In genomic region chr18:62354171-62354570, GRCh38 we compare ENCODE assay signal across 26 cellular contexts.
"Had no signal": no experiment of that assay in that cellular context is flagged by ENCODE, and none has a peak within 500 bp of the region (broad histone marks: within the 10 kb centered on the region; RNA-seq: fewer than 3 reads in every experiment).

No MANE protein-coding gene starts in this region.

- H3K27ac ChIP-seq: foreskin keratinocyte, left ventricle myocardium inferior, sigmoid colon, thoracic aorta had no signal

- H3K9me3 Mint-ChIP-seq: activated B cell treated with CpG ODN at 0.5 μM for 24 hours; activated naive CD8-positive, alpha-beta T cell treated with anti-CD3 and anti-CD28 coated beads for 36 hours; activated T-cell treated with anti-CD3 and anti-CD28 coated beads, Interleukin-2, amount 50 U/mL, for 4 hours; immature natural killer cell; natural killer cell treated with Interleukin-12 subunit alpha and Interleukin-12 subunit beta and Interleukin-15 and Interleukin-18, amount 100 ng/mL, for 72 hours; stimulated activated naive B cell treated with anti-CD40 and anti-IgM and Interleukin-4, amounts not matched to agents 10 μg/mL and 1 μg/mL and 100 μg/mL, for 72 hours; type B pancreatic cell had no signal

- H3K27ac Mint-ChIP-seq: activated B cell treated with CpG ODN at 0.5 μM for 24 hours; activated CD4-positive, alpha-beta T cell treated with anti-CD3 and anti-CD28 coated beads for 36 hours; activated naive CD8-positive, alpha-beta T cell treated with anti-CD3 and anti-CD28 coated beads for 36 hours; immature natural killer cell; natural killer cell treated with Interleukin-12 subunit alpha and Interleukin-12 subunit beta and Interleukin-15 and Interleukin-18, amount 100 ng/mL, for 72 hours; stimulated activated naive B cell treated with anti-CD40 and anti-IgM and Interleukin-4, amounts not matched to agents 10 μg/mL and 1 μg/mL and 100 μg/mL, for 72 hours; type B pancreatic cell had no signal

- H3K4me3 ChIP-seq: left ventricle myocardium inferior, sigmoid colon, smooth muscle cell, thoracic aorta had no signal

- H3K27me3 Mint-ChIP-seq: activated CD4-positive, alpha-beta T cell treated with anti-CD3 and anti-CD28 coated beads for 36 hours; activated naive CD8-positive, alpha-beta T cell treated with anti-CD3 and anti-CD28 coated beads for 36 hours; natural killer cell treated with Interleukin-12 subunit alpha and Interleukin-12 subunit beta and Interleukin-15 and Interleukin-18, amount 100 ng/mL, for 72 hours; stimulated activated naive B cell treated with anti-CD40 and anti-IgM and Interleukin-4, amounts not matched to agents 10 μg/mL and 1 μg/mL and 100 μg/mL, for 72 hours; type B pancreatic cell had no signal

- DNase-seq: activated B cell treated with CpG ODN at 0.5 μM for 24 hours; activated CD4-positive, alpha-beta T cell treated with anti-CD3 and anti-CD28 coated beads for 36 hours; activated CD4-positive, alpha-beta T cell treated with anti-CD3 and anti-CD28 coated beads, Interleukin-2, amount 50 U/mL, for 4 hours; activated CD8-positive, alpha-beta memory T cell treated with anti-CD3 and anti-CD28 coated beads for 24 hours; activated CD8-positive, alpha-beta memory T cell treated with anti-CD3 and anti-CD28 coated beads, Interleukin-2, amount 50 U/mL, for 4 hours; activated naive CD4-positive, alpha-beta T cell treated with Interleukin-2 at 50 U/mL for 16 hours; activated naive CD8-positive, alpha-beta T cell treated with anti-CD3 and anti-CD28 coated beads for 36 hours; activated T-cell treated with anti-CD3 and anti-CD28 coated beads, Interleukin-2, amount 50 U/mL, for 4 hours; central memory CD4-positive, alpha-beta T cell; dermis blood vessel endothelial cell; effector CD8-positive, alpha-beta T cell; foreskin keratinocyte; immature natural killer cell; kidney glomerular epithelial cell; left ventricle myocardium inferior; mammary epithelial cell; midbrain; occipital lobe; sigmoid colon; stimulated activated CD4-positive, alpha-beta T cell treated with anti-CD3 and anti-CD28 coated beads, Interleukin-15, amount 100 ng/mL, for 24 hours; stimulated activated naive B cell treated with anti-CD40 and anti-IgM and Interleukin-4, amounts not matched to agents 10 μg/mL and 1 μg/mL and 100 μg/mL, for 72 hours; T-helper 1 cell had no signal

- H3K36me3 ChIP-seq: left ventricle myocardium inferior, sigmoid colon, thoracic aorta had no signal

- H3K9me3 ChIP-seq: left ventricle myocardium inferior, sigmoid colon, thoracic aorta had no signal

- H3K4me1 ChIP-seq: foreskin keratinocyte, left ventricle myocardium inferior, sigmoid colon had no signal

- H3K4me1 Mint-ChIP-seq: activated B cell treated with CpG ODN at 0.5 μM for 24 hours, immature natural killer cell had no signal

- H3K36me3 Mint-ChIP-seq: activated naive CD8-positive, alpha-beta T cell treated with anti-CD3 and anti-CD28 coated beads for 36 hours; immature natural killer cell; natural killer cell treated with Interleukin-12 subunit alpha and Interleukin-12 subunit beta and Interleukin-15 and Interleukin-18, amount 100 ng/mL, for 72 hours; type B pancreatic cell had no signal

- H3K27me3 ChIP-seq: foreskin keratinocyte, sigmoid colon had no signal

- H3K4me2 ChIP-seq: smooth muscle cell had no signal

- ATAC-seq: activated CD4-positive, alpha-beta T cell treated with anti-CD3 and anti-CD28 coated beads for 36 hours; activated T-cell treated with anti-CD3 and anti-CD28 coated beads, Interleukin-2, amount 50 U/mL, for 4 hours; foreskin keratinocyte; stimulated activated naive B cell treated with anti-CD40 and anti-IgM and Interleukin-4, amounts not matched to agents 10 μg/mL and 1 μg/mL and 100 μg/mL, for 72 hours had no signal

- H3K4me3 Mint-ChIP-seq: activated B cell treated with CpG ODN at 0.5 μM for 24 hours; activated CD4-positive, alpha-beta T cell treated with anti-CD3 and anti-CD28 coated beads for 36 hours; activated naive CD8-positive, alpha-beta T cell treated with anti-CD3 and anti-CD28 coated beads for 36 hours; activated T-cell treated with anti-CD3 and anti-CD28 coated beads, Interleukin-2, amount 50 U/mL, for 4 hours; immature natural killer cell; natural killer cell treated with Interleukin-12 subunit alpha and Interleukin-12 subunit beta and Interleukin-15 and Interleukin-18, amount 100 ng/mL, for 72 hours; stimulated activated naive B cell treated with anti-CD40 and anti-IgM and Interleukin-4, amounts not matched to agents 10 μg/mL and 1 μg/mL and 100 μg/mL, for 72 hours; type B pancreatic cell had no signal
